Comparison of ENCODE assay signal across 15 cellular contexts in the genomic region with DNA sequence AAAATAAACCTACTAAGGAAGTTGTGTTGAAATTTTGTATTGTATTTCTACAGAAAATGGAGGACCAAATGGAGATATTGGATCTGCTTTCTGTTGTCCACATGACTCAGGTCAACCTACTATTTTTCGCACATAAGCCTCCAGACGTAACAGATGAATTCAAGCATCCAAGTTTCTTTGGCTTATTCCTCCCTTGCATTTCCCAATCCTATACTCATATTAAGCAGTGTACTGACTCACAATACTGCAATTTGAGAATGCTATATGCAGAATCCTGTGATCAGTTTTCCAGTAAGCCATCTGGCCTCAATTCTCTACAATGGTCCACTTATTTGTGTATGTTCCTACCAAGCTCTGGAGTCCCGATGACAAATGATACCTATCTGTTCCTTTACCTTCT.
DNase-seq lines count a peak whose midpoint lies in the region; TF ChIP-seq lines count a peak whose summit lies in the region.
"Had no signal": no experiment of that assay in that cellular context is flagged by ENCODE, and none has a peak within 500 bp of the region (broad histone marks: within the 10 kb centered on the region; RNA-seq: fewer than 3 reads in every experiment).

No MANE protein-coding gene starts in this region.

- no peaks in the 10 kb centered on the region for H3K36me3 Mint-ChIP-seq in Caco-2 (ENCODE audit: insufficient read depth, unreplicated experiment)
- no peaks in the 10 kb centered on the region for H3K36me3 Mint-ChIP-seq in Calu3 (ENCODE audit: insufficient read depth, unreplicated experiment)

- H3K4me3 Mint-ChIP-seq in Caco-2 (ENCODE audit: unreplicated experiment) (no peak overlapping the region), Calu3 (ENCODE audit: low read depth, unreplicated experiment) (no peak overlapping the region)
- H3K4me3 Mint-ChIP-seq: CD4-positive, alpha-beta T cell; GM23338 had no signal

- H3K4me1 ChIP-seq in GM23248 (ENCODE audit: insufficient read depth) = no peaks in the 10 kb centered on the region
- H3K4me1 ChIP-seq in Caco-2 = no peaks in the 10 kb centered on the region

- no peaks in the 10 kb centered on the region for H3K9me2 ChIP-seq in GM23248 (ENCODE audit: insufficient read depth)

- H3K4me3 ChIP-seq in AG10803 (ENCODE audit: low read length) (no peak overlapping the region), GM23248 (no peak overlapping the region), Caco-2 (ENCODE audit: low read depth, low read length) (no peak overlapping the region)
- H3K4me3 ChIP-seq: GM23338 had no signal

- POLR2A ChIA-PET in Caco-2 (lab: Charles Lee) = no interaction called here

- H2AFZ ChIP-seq in GM23248 = no peak overlapping the region
- H2AFZ ChIP-seq: GM23338 had no signal

- CTCF ChIA-PET in Caco-2 (lab: Charles Lee) = no interaction called here
- CTCF ChIA-PET in Calu3 (lab: Charles Lee) = no interaction called here

- TF ChIP-seq CTCF in AG10803 (conservative IDR thresholded peaks at IDR 0.05; ENCODE audit: low read length) = no peak
- TF ChIP-seq CTCF in Caco-2 (IDR thresholded peaks at IDR 0.05; ENCODE audit: insufficient read depth in 1 of 2, low read depth in 1 of 2, low read length in 1 of 2, severe bottlenecking in 1 of 2, unreplicated experiment in 1 of 2) = no peak
- no peak for TF ChIP-seq CTCF in Calu3 (IDR thresholded peaks at IDR 0.05; ENCODE audit: unreplicated experiment)

- H3K27ac ChIP-seq in GM23248 = no peak overlapping the region
- H3K27ac ChIP-seq: C4-2B had no signal

- intact Hi-C loops in Caco-2 (cut with micrococcal nuclease; ENCODE audit: unreplicated experiment) = no loop called here
- intact Hi-C loops in Calu3 (cut with micrococcal nuclease; ENCODE audit: unreplicated experiment) = no loop called here

- BruUV-seq in Caco-2 (replicated peaks; lab: Mats Ljungman, UMichigan) (no TSS peak), Calu3 (replicated peaks; lab: Mats Ljungman, UMichigan) (no TSS peak)

- H3K9me3 Mint-ChIP-seq in Caco-2 (ENCODE audit: unreplicated experiment) (no peaks in the 10 kb centered on the region), Calu3 (ENCODE audit: low read depth, unreplicated experiment) (no peaks in the 10 kb centered on the region)
- H3K9me3 Mint-ChIP-seq: CD4-positive, alpha-beta T cell; GM23338 had no signal

- H3K9ac ChIP-seq in GM23248 = no peak overlapping the region

- H3K9me3 ChIP-seq in GM23248 (ENCODE audit: low read depth) = no peaks in the 10 kb centered on the region
- no peaks in the 10 kb centered on the region for H3K9me3 ChIP-seq in Caco-2

- H3K4me2 ChIP-seq in GM23248 (ENCODE audit: unreplicated experiment) = no peak overlapping the region
- H3K4me2 ChIP-seq: GM23338 had no signal

- H3K36me3 ChIP-seq in GM23248 (ENCODE audit: low read depth) = no peaks in the 10 kb centered on the region
- no peaks in the 10 kb centered on the region for H3K36me3 ChIP-seq in Caco-2 (ENCODE audit: control insufficient read depth, insufficient read depth, low read length)

- WGBS in GM23248 (ENCODE audit: low coverage in 1 of 2, low lambda C conversion rate in 2 of 2, missing lambda C conversion rate in 2 of 2), 2 experiments = 35 to 43% methylated on average over 3 of the region's 3 CpGs

- DNase-seq in AG10803 (ENCODE audit: low read depth) = peak; percentile 3
- DNase-seq in GM23248 = peak; percentile 47
- DNase-seq in fibroblast of gingiva (ENCODE audit: low read depth) = peak; percentile 45
- peak; percentile 1 for DNase-seq in fibroblast of the conjunctiva (ENCODE audit: low read depth)
- DNase-seq in Caco-2 = no peak
- DNase-seq in activated naive CD4-positive, alpha-beta T cell (lab: John Stamatoyannopoulos, UW) = no peak
- no peak for DNase-seq in Calu3
- DNase-seq: CD4-positive, alpha-beta T cell; DMS153; DMS79; GDM1; HCEC 1CT; KG1 had no signal

- H3K27me3 ChIP-seq in GM23248 (replicated peaks; ENCODE audit: insufficient read depth) = no peaks in the 10 kb centered on the region
- no peaks in the 10 kb centered on the region for H3K27me3 ChIP-seq in Caco-2 (replicated peaks; ENCODE audit: control insufficient read depth, insufficient read depth, low read length)

- H3K4me1 Mint-ChIP-seq in Caco-2 (ENCODE audit: low read depth, unreplicated experiment) = no peaks in the 10 kb centered on the region
- no peaks in the 10 kb centered on the region for H3K4me1 Mint-ChIP-seq in Calu3 (ENCODE audit: low read depth, unreplicated experiment)
- H3K4me1 Mint-ChIP-seq: GM23338 had no signal

- no peaks in the 10 kb centered on the region for H3F3A ChIP-seq in GM23248 (ENCODE audit: insufficient read depth)

- no peaks in the 10 kb centered on the region for H4K20me1 ChIP-seq in GM23248 (ENCODE audit: insufficient read depth)

- H3K27ac Mint-ChIP-seq in Caco-2 (ENCODE audit: unreplicated experiment) (no peak overlapping the region), Calu3 (ENCODE audit: unreplicated experiment) (no peak overlapping the region)
- H3K27ac Mint-ChIP-seq: CD4-positive, alpha-beta T cell; GM23338 had no signal

- in situ Hi-C loops in GM23248 (cut with MboI) = no loop called here

- no peaks in the 10 kb centered on the region for H3K79me2 ChIP-seq in GM23248 (ENCODE audit: insufficient read depth)

- H3K27me3 Mint-ChIP-seq in Caco-2 (ENCODE audit: insufficient read depth, unreplicated experiment) = peaks cover 6% of the 10 kb centered on the region
- H3K27me3 Mint-ChIP-seq in Calu3 (ENCODE audit: unreplicated experiment) = no peaks in the 10 kb centered on the region
- H3K27me3 Mint-ChIP-seq: CD4-positive, alpha-beta T cell had no signal

Comparison
In these comparisons a context has a peak if more than half of its experiments do, and no peak if none do; other contexts are left out.
1. DNase-seq: peak in AG10803 (single experiment), GM23248 (single experiment), fibroblast of gingiva (single experiment) and fibroblast of the conjunctiva (single experiment); none in Caco-2 (0 of 2), activated naive CD4-positive, alpha-beta T cell (0 of 4) and Calu3 (single experiment).